ENCODE assay signal across 28 cellular contexts in genomic region chr18:48638451-48638850, GRCh38.
"Had no signal": no experiment of that assay in that cellular context is flagged by ENCODE, and none has a peak within 500 bp of the region (broad histone marks: within the 10 kb centered on the region; RNA-seq: fewer than 3 reads in every experiment).

No MANE protein-coding gene starts in this region.

- H3K27me3 Mint-ChIP-seq: activated CD8-positive, alpha-beta T cell treated with anti-CD3 and anti-CD28 coated beads for 36 hours; activated T-cell treated with anti-CD3 and anti-CD28 coated beads, Interleukin-2, amount 50 U/mL, for 24 hours had no signal

- H3K36me3 ChIP-seq: cardiac muscle cell, SJCRH30 had no signal

- H3K4me1 Mint-ChIP-seq: activated naive CD8-positive, alpha-beta T cell treated with anti-CD3 and anti-CD28 coated beads, Interleukin-2, amount 50 U/mL, for 24 hours had no signal

- H3K4me2 ChIP-seq: SK-N-SH had no signal

- H3K27ac Mint-ChIP-seq: activated CD8-positive, alpha-beta T cell treated with anti-CD3 and anti-CD28 coated beads for 36 hours; activated naive CD4-positive, alpha-beta T cell treated with anti-CD3 and anti-CD28 coated beads, Interleukin-2, amount 50 U/mL, for 72 hours; activated naive CD8-positive, alpha-beta T cell treated with anti-CD3 and anti-CD28 coated beads, Interleukin-2, amount 50 U/mL, for 24 hours; activated T-cell treated with anti-CD3 and anti-CD28 coated beads, Interleukin-2, amount 50 U/mL, for 24 hours; activated T-helper 1 cell treated with anti-CD3 and anti-CD28 coated beads, Interleukin-12 subunit alpha, Interleukin-12 subunit beta, Interleukin-2, Interleukin-4 antibody, amounts not matched to agents 30 ng/mL and 10 ng/mL and 1 ng/mL, durations not matched to agents 14 hours and 24 hours and 36 hours had no signal

- H3K9me3 ChIP-seq: SJCRH30, SK-N-SH had no signal

- ATAC-seq: activated CD8-positive, alpha-beta T cell treated with anti-CD3 and anti-CD28 coated beads for 36 hours; activated naive CD4-positive, alpha-beta T cell treated with anti-CD3 and anti-CD28 coated beads, Interleukin-2, amount 50 U/mL, for 72 hours; activated naive CD8-positive, alpha-beta T cell treated with anti-CD3 and anti-CD28 coated beads, Interleukin-2, amount 50 U/mL, for 24 hours; Panc1 had no signal

- H3K9me3 Mint-ChIP-seq: activated naive CD8-positive, alpha-beta T cell treated with anti-CD3 and anti-CD28 coated beads, Interleukin-2, amount 50 U/mL, for 24 hours; activated T-cell treated with anti-CD3 and anti-CD28 coated beads, Interleukin-2, amount 50 U/mL, for 24 hours; activated T-helper 1 cell treated with anti-CD3 and anti-CD28 coated beads, Interleukin-12 subunit alpha, Interleukin-12 subunit beta, Interleukin-2, Interleukin-4 antibody, amounts not matched to agents 30 ng/mL and 10 ng/mL and 1 ng/mL, durations not matched to agents 14 hours and 24 hours and 36 hours had no signal

- H3K4me3 ChIP-seq: cardiac muscle cell, SJCRH30 had no signal

- H3K9ac ChIP-seq: SK-N-SH had no signal

- H3K27ac ChIP-seq: brain microvascular endothelial cell, cardiac muscle cell, VCaP had no signal

- DNase-seq: activated CD4-positive, alpha-beta T cell treated with anti-CD3 and anti-CD28 coated beads for 4 hours; activated CD8-positive, alpha-beta T cell treated with anti-CD3 and anti-CD28 coated beads for 36 hours; activated effector memory CD4-positive, alpha-beta T cell treated with anti-CD3 and anti-CD28 coated beads, Interleukin-2, amount 50 U/mL, for 16 hours; activated naive CD4-positive, alpha-beta T cell treated with Interleukin-2 at 50 U/mL for 16 hours; activated naive CD8-positive, alpha-beta T cell treated with anti-CD3 and anti-CD28 coated beads, Interleukin-2, amount 50 U/mL, for 24 hours; activated T-cell treated with anti-CD3 and anti-CD28 coated beads, Interleukin-2, amount 50 U/mL, for 24 hours; amniotic stem cell; brain microvascular endothelial cell; IMR-90; KBM-7; NCI-H1048; NCI-H146; NCI-H187 treated with DMSO at 0.1 percent for 48 hours; NCI-H2081 treated with DMSO at 0.1 percent for 48 hours; NCI-H2171 treated with DMSO at 0.1 percent for 48 hours; NCI-H226; NCI-H526; NCI-H774; Right ventricle myocardium superior; RPMI8226; SJCRH30; SK-N-SH; T-helper 1 cell had no signal

- H3K4me3 Mint-ChIP-seq: activated CD8-positive, alpha-beta T cell treated with anti-CD3 and anti-CD28 coated beads for 36 hours; activated naive CD8-positive, alpha-beta T cell treated with anti-CD3 and anti-CD28 coated beads, Interleukin-2, amount 50 U/mL, for 24 hours; activated T-cell treated with anti-CD3 and anti-CD28 coated beads, Interleukin-2, amount 50 U/mL, for 24 hours; activated T-helper 1 cell treated with anti-CD3 and anti-CD28 coated beads, Interleukin-12 subunit alpha, Interleukin-12 subunit beta, Interleukin-2, Interleukin-4 antibody, amounts not matched to agents 30 ng/mL and 10 ng/mL and 1 ng/mL, durations not matched to agents 14 hours and 24 hours and 36 hours had no signal

- H3K27me3 ChIP-seq: brain microvascular endothelial cell, cardiac muscle cell, SJCRH30 had no signal
